In the genomic region with DNA sequence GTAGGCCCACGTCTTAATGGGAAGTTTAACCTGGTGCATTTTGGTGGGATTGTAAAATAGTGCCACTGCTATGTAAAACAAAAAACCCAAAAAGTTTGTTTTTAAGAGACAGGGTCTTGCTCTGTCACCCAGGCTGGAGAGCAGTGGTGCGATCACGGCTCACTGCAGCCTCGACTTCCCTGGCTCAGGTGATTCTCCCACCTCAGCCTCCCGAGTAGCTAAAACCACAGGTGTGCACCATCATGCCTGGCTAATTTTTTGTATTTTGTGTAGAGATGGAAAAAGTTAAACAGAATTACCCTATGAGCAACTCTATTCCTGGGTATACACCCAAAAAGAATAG, we compare ENCODE assay signal across 8 cellular contexts. TPM values are rescaled to one million over a fixed set of nuclear protein-coding genes. Genes with fewer than 3 reads are reported as not detected.
A peak's percentile ranks its signal among the peaks of the same experiment; 100 is the strongest.
DNase-seq lines count a peak whose midpoint lies in the region; ATAC-seq and TF ChIP-seq lines count a peak whose summit lies in the region.

No MANE protein-coding gene starts in this region.

- H3K27me3 ChIP-seq in PC-3 (ENCODE audit: low read length) (no peaks in the 10 kb centered on the region), uterus (no peaks in the 10 kb centered on the region)

- no peaks in the 10 kb centered on the region for H3K27me3 Mint-ChIP-seq in osteocyte (ENCODE audit: unreplicated experiment)

- H3K4me3 ChIP-seq in PC-3 (ENCODE audit: low read length) (no peak overlapping the region), uterus (no peak overlapping the region)

- H3K9ac ChIP-seq in ES-I3 (ENCODE audit: low read depth, low read length) = peak overlapping the region; percentile 96; the same call in 1 of the 2 replicates
- no peak overlapping the region for H3K9ac ChIP-seq in PC-3 (ENCODE audit: low read length)

- no peak for DNase-seq in PC-3
- DNase-seq in osteocyte (ENCODE audit: extremely low spot score, unreplicated experiment) = no peak
- DNase-seq in Kasumi-1 (lab: John Stamatoyannopoulos, UW) = no peak
- DNase-seq in uterus = no peak
- no peak for DNase-seq in stimulated activated naive CD4-positive, alpha-beta T cell treated with Interleukin-2 at 50 U/mL for 16 hours (lab: John Stamatoyannopoulos, UW)

- intact Hi-C loops in PC-3 (cut with micrococcal nuclease) (no loop called here), uterus (cut with DNase I; ENCODE audit: low total_unique reads) (no loop called here)

- H3K9me3 ChIP-seq in ES-I3 (ENCODE audit: control insufficient read depth, insufficient read depth, low read length) = no peaks in the 10 kb centered on the region
- no peaks in the 10 kb centered on the region for H3K9me3 ChIP-seq in PC-3 (ENCODE audit: low read length)
- H3K9me3 ChIP-seq in uterus = no peaks in the 10 kb centered on the region

- peaks cover 47% of the 10 kb centered on the region for H3K79me2 ChIP-seq in PC-3 (ENCODE audit: low read length)

- peaks cover 3% of the 10 kb centered on the region for H3K36me3 Mint-ChIP-seq in osteocyte (ENCODE audit: unreplicated experiment)

- no TSS peak for BruUV-seq in PC-3 (replicated peaks; lab: Mats Ljungman, UMichigan)

- H4K20me1 ChIP-seq in PC-3 (ENCODE audit: low read length) = peaks cover 12% of the 10 kb centered on the region; the same call in 1 of the 2 replicates

- TF ChIP-seq POLR2A in uterus (IDR thresholded peaks at IDR 0.05) = no peak

- no peaks in the 10 kb centered on the region for H3F3A ChIP-seq in PC-3 (ENCODE audit: low read length, unreplicated experiment)

- POLR2A ChIA-PET in PC-3 (lab: Charles Lee; ENCODE audit: unreplicated experiment) = no interaction called here

- no peaks in the 10 kb centered on the region for H3K9me3 Mint-ChIP-seq in osteocyte (ENCODE audit: unreplicated experiment)

- H3K27ac ChIP-seq in PC-3 (ENCODE audit: low read length) (no peak overlapping the region), cingulate gyrus (ENCODE audit: low read depth, low read length) (peak overlapping the region; percentile 99), uterus (no peak overlapping the region)

- TF ChIP-seq CTCF in PC-3 (conservative IDR thresholded peaks at IDR 0.05; ENCODE audit: low read depth, low read length) = no peak
- TF ChIP-seq CTCF in osteocyte (IDR thresholded peaks at IDR 0.05) = no peak
- TF ChIP-seq CTCF in uterus (IDR thresholded peaks at IDR 0.05) = no peak

- peak overlapping the region; percentile 52 for H3K27ac Mint-ChIP-seq in osteocyte (ENCODE audit: unreplicated experiment)

- H3K9me2 ChIP-seq in PC-3 (replicated peaks; ENCODE audit: low read length) = no peaks in the 10 kb centered on the region

- no peak overlapping the region for H2AFZ ChIP-seq in PC-3 (ENCODE audit: low read length)

- H3K4me1 Mint-ChIP-seq in osteocyte (ENCODE audit: unreplicated experiment) = peaks cover 36% of the 10 kb centered on the region

- ATAC-seq in PC-3 (no peak), GM21619 (IDR thresholded peaks at IDR 0.05; ENCODE audit: unreplicated experiment) (no peak)

- H3K36me3 ChIP-seq in ES-I3 (ENCODE audit: insufficient read depth, low read length) (no peaks in the 10 kb centered on the region), PC-3 (ENCODE audit: low read depth, low read length) (no peaks in the 10 kb centered on the region), uterus (no peaks in the 10 kb centered on the region)

- peak overlapping the region; percentile 37; the same call in 1 of the 2 replicates for H3K4me2 ChIP-seq in PC-3 (ENCODE audit: low read length)

- CTCF ChIA-PET in PC-3 (lab: Charles Lee) = no interaction called here

- H3K4me1 ChIP-seq in ES-I3 (ENCODE audit: insufficient read depth, low read length) = peaks cover 10% of the 10 kb centered on the region; the same call in 1 of the 2 replicates
- H3K4me1 ChIP-seq in PC-3 (ENCODE audit: insufficient read depth, low read length) = peaks cover 8% of the 10 kb centered on the region
- peaks cover 0 to 30% of the 10 kb centered on the region in 2 donors for H3K4me1 ChIP-seq in uterus

- peak overlapping the region; percentile 22 for H3K4me3 Mint-ChIP-seq in osteocyte (ENCODE audit: unreplicated experiment)

RNA-seq across cellular contexts. Expression of gene REXO1, which starts 0.8 kb away (rescaled TPM):
- total RNA-seq in PC-3 (2014; rRNA removed) = 21.4 and 24.3 TPM in 2 replicates
- total RNA-seq in osteocyte = 29.8 and 39.3 TPM in 2 replicates
- 10 to 100 TPM in 2 of 4 donors, 1 to 10 TPM in 2; 1.5 to 67.4 (median 25.1) TPM for total RNA-seq in uterus

RNA-seq across cellular contexts. Expression of gene KLF16, which starts 14.3 kb away (rescaled TPM):
- total RNA-seq in PC-3 (2014; rRNA removed) (15.1 and 20.9 TPM in 2 replicates), osteocyte (25.1 and 26.3 TPM in 2 replicates), uterus (10 to 100 TPM in 1 of 4 donors, 1 to 10 TPM in 1, under 1 TPM in 1, not detected in 1; 0.26 to 17.7 (median 3.9) TPM)

RNA-seq across cellular contexts. Expression of gene ABHD17A, which starts 36.2 kb away (rescaled TPM):
- total RNA-seq in PC-3 (2014; rRNA removed) (101 and 102 TPM in 2 replicates), osteocyte (63.4 and 64.0 TPM in 2 replicates), uterus (100 to 1,000 TPM in 1 of 4 donors, 10 to 100 TPM in 3; 33.8 to 142 (median 63.7) TPM)

RNA-seq across cellular contexts. Expression of gene ATP8B3, which starts 37.0 kb away (rescaled TPM):
- 3.9 and 4.2 TPM in 2 replicates for total RNA-seq in PC-3 (2014; rRNA removed)
- total RNA-seq in osteocyte = 4.6 and 5.2 TPM in 2 replicates
- 1 to 10 TPM in 3 of 4 donors, not detected in 1; 1.0 to 3.3 (median 1.7) TPM for total RNA-seq in uterus

RNA-seq across cellular contexts. Expression of gene ADAT3, which starts 56.1 kb away (rescaled TPM):
- 8.4 and 10.3 TPM in 2 replicates for total RNA-seq in PC-3 (2014; rRNA removed)
- 6.8 and 7.4 TPM in 2 replicates for total RNA-seq in osteocyte
- total RNA-seq in uterus = 1 to 10 TPM; 1.0 to 5.5 (median 2.8) TPM
